ENCODE assay signal across 16 cellular contexts in genomic region chr14:97266653-97267052, GRCh38.
DNase-seq lines count a peak whose midpoint lies in the region; ATAC-seq, FAIRE-seq and TF ChIP-seq lines count a peak whose summit lies in the region.
"Had no signal": no experiment of that assay in that cellular context is flagged by ENCODE, and none has a peak within 500 bp of the region (broad histone marks: within the 10 kb centered on the region; RNA-seq: fewer than 3 reads in every experiment).

No MANE protein-coding gene starts in this region.

- no peak for FAIRE-seq in urothelium cell line (lab: Jason Lieb, UNC)
- FAIRE-seq: A204.1, colon had no signal

- 19 to 22% (median 20%) methylated on average over 2 of the region's 2 CpGs for WGBS in adrenal gland, 4 donors

- no peaks in the 10 kb centered on the region for H3K36me3 ChIP-seq in adrenal gland (replicated peaks in 1 of 2)
- H3K36me3 ChIP-seq: spleen had no signal

- H3K4me3 ChIP-seq in adrenal gland: no peak overlapping the region
- H3K4me3 ChIP-seq: spleen had no signal

- no peak for TF ChIP-seq POLR2A in adrenal gland (IDR thresholded peaks at IDR 0.05)

- no peaks in the 10 kb centered on the region for H3K27me3 ChIP-seq in adrenal gland
- H3K27me3 ChIP-seq: spleen had no signal

- H3K9me3 ChIP-seq in adrenal gland (replicated peaks in 1 of 3): no peaks in the 10 kb centered on the region

- ATAC-seq in HG02642 (IDR thresholded peaks at IDR 0.05; ENCODE audit: poor library complexity, unreplicated experiment): no peak
- ATAC-seq: activated naive CD4-positive, alpha-beta T cell treated with anti-CD3 and anti-CD28 coated beads, Interleukin-2, amount 50 U/mL, for 72 hours had no signal

- intact Hi-C loops in adrenal gland (cut with DNase I): no loop called here

- peaks cover 0 to 10% of the 10 kb centered on the region in 2 donors for H3K4me1 ChIP-seq in adrenal gland (replicated peaks in 1 of 2)
- H3K4me1 ChIP-seq: spleen had no signal

- H3K27ac ChIP-seq in adrenal gland: no peak overlapping the region
- H3K27ac ChIP-seq: spleen had no signal

- TF ChIP-seq CTCF in adrenal gland (IDR thresholded peaks at IDR 0.05): no peak

- DNase-seq in NCI-H748 (lab: John Stamatoyannopoulos, UW; ENCODE audit: unreplicated experiment) (peak; percentile 54), NCI-H748 treated with DMSO at 0.1 percent for 48 hours (lab: John Stamatoyannopoulos, UW) (no peak), adrenal gland (peak; percentile 39 to 70 (median 44)), iPS-NIHi11 (ENCODE audit: low spot score) (peak; percentile 73), urothelium cell line (ENCODE audit: low spot score) (peak; percentile 50), DMS79 treated with DMSO at 0.1 percent for 48 hours (lab: John Stamatoyannopoulos, UW) (no peak)
- no peak for DNase-seq in activated CD8-positive, alpha-beta memory T cell treated with anti-CD3 and anti-CD28 coated beads, Interleukin-2, amount 50 U/mL, for 48 hours
- DNase-seq: activated CD4-positive, alpha-beta T cell treated with anti-CD3 and anti-CD28 coated beads for 1 hour; COR-L47; MV-4-11; spleen; T-helper 1 cell had no signal

Comparison
In these comparisons a context has a peak if more than half of its experiments do, and no peak if none do; other contexts are left out.
1. DNase-seq: peak in NCI-H748 (single experiment), adrenal gland (7 of 7), iPS-NIHi11 (single experiment) and urothelium cell line (single experiment); none in NCI-H748 treated with DMSO at 0.1 percent for 48 hours (single experiment), DMS79 treated with DMSO at 0.1 percent for 48 hours (single experiment) and activated CD8-positive, alpha-beta memory T cell treated with anti-CD3 and anti-CD28 coated beads, Interleukin-2, amount 50 U/mL, for 48 hours (single experiment).